10 cellular contexts compared by ENCODE assay signal in genomic region chr16:24504467-24505345, GRCh38. TPM values are rescaled to one million over a fixed set of nuclear protein-coding genes. Genes with fewer than 3 reads are reported as not detected.
DNase-seq lines count a peak whose midpoint lies in the region; FAIRE-seq and TF ChIP-seq lines count a peak whose summit lies in the region.
"Had no signal": no experiment of that assay in that cellular context is flagged by ENCODE, and none has a peak within 500 bp of the region (broad histone marks: within the 10 kb centered on the region; RNA-seq: fewer than 3 reads in every experiment).

No MANE protein-coding gene starts in this region.

- H3K4me1 ChIP-seq in Peyer's patch, result no peaks in the 10 kb centered on the region

- H3K9me3 ChIP-seq in Peyer's patch, result no peaks in the 10 kb centered on the region
- H3K9me3 ChIP-seq: BLaER1 had no signal

- peak; percentile 84 for DNase-seq in DMS 273 (lab: John Stamatoyannopoulos, UW; ENCODE audit: unreplicated experiment)
- DNase-seq in DMS 273 treated with DMSO at 0.1 percent for 48 hours (lab: John Stamatoyannopoulos, UW), result no peak
- peak; percentile 59 for DNase-seq in HTR-8/SVneo (ENCODE audit: insufficient read length, low spot score)
- peak in 2 of 3 donors; percentile 25 to 72 for DNase-seq in Peyer's patch
- peak; percentile 50 for DNase-seq in activated T-helper 1 cell treated with anti-CD3 and anti-CD28 coated beads, Interleukin-12 subunit alpha, Interleukin-12 subunit beta, Interleukin-2, Interleukin-4 antibody, amounts not matched to agents 30 ng/mL and 10 ng/mL and 1 ng/mL, durations not matched to agents 14 hours and 24 hours and 36 hours (ENCODE audit: low spot score)
- peak; percentile 66 for DNase-seq in fibroblast of villous mesenchyme (ENCODE audit: low read depth)
- peak; percentile 85 for DNase-seq in osteocyte (ENCODE audit: extremely low spot score, unreplicated experiment)
- DNase-seq in type B pancreatic cell (ENCODE audit: extremely low spot score, unreplicated experiment), result no peak

- no peak for TF ChIP-seq POLR2A in Peyer's patch (IDR thresholded peaks at IDR 0.05)

- intact Hi-C loops in activated T-helper 1 cell treated with anti-CD3 and anti-CD28 coated beads, Interleukin-12 subunit alpha, Interleukin-12 subunit beta, Interleukin-2, Interleukin-4 antibody, amounts not matched to agents 30 ng/mL and 10 ng/mL and 1 ng/mL, durations not matched to agents 14 hours and 24 hours and 36 hours (cut with micrococcal nuclease), result loop anchor here (1.0 to 2.0 kb wide), 5 partner anchors 251 to 769 kb away; no protein-coding TSS in a partner anchor

- H3K36me3 Mint-ChIP-seq in activated T-helper 1 cell treated with anti-CD3 and anti-CD28 coated beads, Interleukin-12 subunit alpha, Interleukin-12 subunit beta, Interleukin-2, Interleukin-4 antibody, amounts not matched to agents 30 ng/mL and 10 ng/mL and 1 ng/mL, durations not matched to agents 14 hours and 24 hours and 36 hours (ENCODE audit: low read depth), result no peaks in the 10 kb centered on the region
- H3K36me3 Mint-ChIP-seq in osteocyte (ENCODE audit: unreplicated experiment) (no peaks in the 10 kb centered on the region), type B pancreatic cell (no peaks in the 10 kb centered on the region)

- H3K27me3 ChIP-seq in Peyer's patch, result no peaks in the 10 kb centered on the region
- H3K27me3 ChIP-seq: BLaER1 had no signal

- H3K27ac ChIP-seq in Peyer's patch, result no peak overlapping the region
- H3K27ac ChIP-seq: BLaER1 had no signal

- no peak overlapping the region for H3K27ac Mint-ChIP-seq in activated T-helper 1 cell treated with anti-CD3 and anti-CD28 coated beads, Interleukin-12 subunit alpha, Interleukin-12 subunit beta, Interleukin-2, Interleukin-4 antibody, amounts not matched to agents 30 ng/mL and 10 ng/mL and 1 ng/mL, durations not matched to agents 14 hours and 24 hours and 36 hours
- no peak overlapping the region for H3K27ac Mint-ChIP-seq in osteocyte (ENCODE audit: unreplicated experiment)
- no peak overlapping the region for H3K27ac Mint-ChIP-seq in type B pancreatic cell

- no peaks in the 10 kb centered on the region for H3K9me3 Mint-ChIP-seq in activated T-helper 1 cell treated with anti-CD3 and anti-CD28 coated beads, Interleukin-12 subunit alpha, Interleukin-12 subunit beta, Interleukin-2, Interleukin-4 antibody, amounts not matched to agents 30 ng/mL and 10 ng/mL and 1 ng/mL, durations not matched to agents 14 hours and 24 hours and 36 hours
- H3K9me3 Mint-ChIP-seq in osteocyte (ENCODE audit: unreplicated experiment) (no peaks in the 10 kb centered on the region), type B pancreatic cell (no peaks in the 10 kb centered on the region)

- no peaks in the 10 kb centered on the region for H3K36me3 ChIP-seq in Peyer's patch
- H3K36me3 ChIP-seq: BLaER1 had no signal

- no peak overlapping the region for H3K4me3 Mint-ChIP-seq in activated T-helper 1 cell treated with anti-CD3 and anti-CD28 coated beads, Interleukin-12 subunit alpha, Interleukin-12 subunit beta, Interleukin-2, Interleukin-4 antibody, amounts not matched to agents 30 ng/mL and 10 ng/mL and 1 ng/mL, durations not matched to agents 14 hours and 24 hours and 36 hours
- no peak overlapping the region for H3K4me3 Mint-ChIP-seq in osteocyte (ENCODE audit: unreplicated experiment)
- H3K4me3 Mint-ChIP-seq in type B pancreatic cell, result no peak overlapping the region

- peak; percentile 53 to 78 (median 63) for TF ChIP-seq CTCF in Peyer's patch (IDR thresholded peaks at IDR 0.05)
- TF ChIP-seq CTCF in fibroblast of villous mesenchyme (IDR thresholded peaks at IDR 0.05; ENCODE audit: insufficient read depth, low read depth, low read length), result peak; percentile 76
- peak; percentile 83 for TF ChIP-seq CTCF in osteocyte (IDR thresholded peaks at IDR 0.05)
- peak; percentile 86 for TF ChIP-seq CTCF in type B pancreatic cell (conservative IDR thresholded peaks at IDR 0.05)

- peaks cover 8% of the 10 kb centered on the region for H3K4me1 Mint-ChIP-seq in activated T-helper 1 cell treated with anti-CD3 and anti-CD28 coated beads, Interleukin-12 subunit alpha, Interleukin-12 subunit beta, Interleukin-2, Interleukin-4 antibody, amounts not matched to agents 30 ng/mL and 10 ng/mL and 1 ng/mL, durations not matched to agents 14 hours and 24 hours and 36 hours (ENCODE audit: low read depth)
- H3K4me1 Mint-ChIP-seq in osteocyte (ENCODE audit: unreplicated experiment) (no peaks in the 10 kb centered on the region), type B pancreatic cell (ENCODE audit: unreplicated experiment) (no peaks in the 10 kb centered on the region)

- H3K27me3 Mint-ChIP-seq in activated T-helper 1 cell treated with anti-CD3 and anti-CD28 coated beads, Interleukin-12 subunit alpha, Interleukin-12 subunit beta, Interleukin-2, Interleukin-4 antibody, amounts not matched to agents 30 ng/mL and 10 ng/mL and 1 ng/mL, durations not matched to agents 14 hours and 24 hours and 36 hours (ENCODE audit: insufficient read depth), result peaks cover 8% of the 10 kb centered on the region
- H3K27me3 Mint-ChIP-seq in osteocyte (ENCODE audit: unreplicated experiment), result peaks cover 29% of the 10 kb centered on the region
- peaks cover 35% of the 10 kb centered on the region for H3K27me3 Mint-ChIP-seq in type B pancreatic cell

- FAIRE-seq in HTR-8/SVneo (lab: Jason Lieb, UNC), result no peak
- FAIRE-seq: islet of Langerhans had no signal

- no peak overlapping the region for H3K4me3 ChIP-seq in Peyer's patch
- no peak overlapping the region for H3K4me3 ChIP-seq in fibroblast of villous mesenchyme (ENCODE audit: low read depth, low read length)
- H3K4me3 ChIP-seq: BLaER1 had no signal

RNA-seq across cellular contexts. Expression of gene RBBP6, which starts 34.7 kb away (rescaled TPM):
- total RNA-seq in Peyer's patch (10 to 100 TPM; 36.4 to 67.9 (median 54.7) TPM), fibroblast of villous mesenchyme (21.3 and 31.1 TPM in 2 replicates), osteocyte (43.6 and 54.6 TPM in 2 replicates), type B pancreatic cell (ENCODE audit: low replicate concordance) (67.8 and 70.7 TPM in 2 replicates)
- 67.0 and 68.4 TPM in 2 replicates for total RNA-seq in activated T-helper 1 cell treated with anti-CD3 and anti-CD28 coated beads, Interleukin-12 subunit alpha, Interleukin-12 subunit beta, Interleukin-2, Interleukin-4 antibody, amounts not matched to agents 30 ng/mL and 10 ng/mL and 1 ng/mL, durations not matched to agents 14 hours and 24 hours and 36 hours

Comparison
In these comparisons a context has a peak if more than half of its experiments do, and no peak if none do; other contexts are left out.
1. DNase-seq: peak in DMS 273 (single experiment), HTR-8/SVneo (single experiment), Peyer's patch (2 of 3), activated T-helper 1 cell treated with anti-CD3 and anti-CD28 coated beads, Interleukin-12 subunit alpha, Interleukin-12 subunit beta, Interleukin-2, Interleukin-4 antibody, amounts not matched to agents 30 ng/mL and 10 ng/mL and 1 ng/mL, durations not matched to agents 14 hours and 24 hours and 36 hours (single experiment), fibroblast of villous mesenchyme (single experiment) and osteocyte (single experiment); none in DMS 273 treated with DMSO at 0.1 percent for 48 hours (single experiment) and type B pancreatic cell (single experiment).
2. Peak in every context shown above with its lines, with median percentiles within 50 percentile points of each other: CTCF ChIP-seq.